ENCODE assay signal across 12 cellular contexts in the genomic region with DNA sequence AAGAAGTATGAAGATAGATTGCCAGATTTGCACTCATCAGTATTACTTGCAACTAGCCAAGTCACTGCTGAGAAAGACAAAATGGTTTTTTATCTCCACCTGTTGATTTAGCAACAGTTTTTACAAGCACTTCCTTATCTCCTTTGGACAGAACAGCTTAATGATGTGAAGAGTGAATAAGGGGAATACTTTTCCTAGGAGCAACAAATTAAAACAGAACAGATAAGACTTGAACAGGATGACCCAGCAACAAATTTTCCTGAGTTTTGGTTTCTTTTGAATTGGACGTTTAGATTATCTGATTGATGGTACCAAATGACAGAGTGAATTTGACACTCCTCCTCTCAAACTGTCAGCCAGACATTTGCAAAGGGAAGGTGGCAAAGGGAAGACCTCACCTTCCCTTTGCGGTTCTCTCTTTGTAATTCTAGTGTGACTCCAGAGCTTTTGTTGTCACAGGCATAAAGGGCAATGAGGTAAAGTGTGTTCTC.
DNase-seq lines count a peak whose midpoint lies in the region; ATAC-seq, FAIRE-seq and TF ChIP-seq lines count a peak whose summit lies in the region.
"Had no signal": no experiment of that assay in that cellular context is flagged by ENCODE, and none has a peak within 500 bp of the region (broad histone marks: within the 10 kb centered on the region; RNA-seq: fewer than 3 reads in every experiment).

No MANE protein-coding gene starts in this region.

- no peak for TF ChIP-seq POLR2A in IMR-90 (IDR thresholded peaks at IDR 0.05; ENCODE audit: low read depth, low read length)
- TF ChIP-seq POLR2A in K562 (conservative IDR thresholded peaks at IDR 0.05), result no peak

- no peaks in the 10 kb centered on the region for H3K27me3 Mint-ChIP-seq in nephron progenitor cell (ENCODE audit: low read depth, poor library complexity)

- H3K9me3 Mint-ChIP-seq in nephron progenitor cell, result no peaks in the 10 kb centered on the region

- no peak overlapping the region for H3K4me3 Mint-ChIP-seq in nephron progenitor cell

- peak overlapping the region; percentile 94; the same call in 1 of the 2 replicates for H2AK5ac ChIP-seq in IMR-90 (ENCODE audit: low read depth, low read length)

- H3K79me2 ChIP-seq in K562 (ENCODE audit: control insufficient read depth, insufficient read depth, low read length), result no peaks in the 10 kb centered on the region

- H4K20me1 ChIP-seq in IMR-90 (ENCODE audit: insufficient read depth, low read length) (no peaks in the 10 kb centered on the region), K562 (replicated peaks; ENCODE audit: control insufficient read depth, insufficient read depth, low read length) (peaks cover 10% of the 10 kb centered on the region)

- H3K18ac ChIP-seq in IMR-90 (ENCODE audit: low read depth, low read length), result peak overlapping the region; percentile 96

- FAIRE-seq in K562 (lab: Jason Lieb, UNC), result peak; percentile 91

- intact Hi-C loops in IMR-90 (cut with micrococcal nuclease) (no loop called here), K562 (cut with micrococcal nuclease) (loop anchor here (10.0 kb wide), 2 partner anchors 52 to 128 kb away; partner anchors contain the start of gene NLK)

- H2BK15ac ChIP-seq in IMR-90 (ENCODE audit: low read depth, low read length), result peak overlapping the region; percentile 70; the same call in 2 of the 3 replicates

- BruUV-seq in IMR-90 (replicated peaks; lab: Mats Ljungman, UMichigan), result TSS peak; percentile 18
- no TSS peak for BruUV-seq in K562 (replicated peaks; lab: Mats Ljungman, UMichigan)

- dilution Hi-C loops in IMR-90 (cut with HindIII; ENCODE audit: low sequenced_read_pairs, unreplicated experiment), result no loop called here

- peak overlapping the region; percentile 88 for H3K23ac ChIP-seq in IMR-90 (ENCODE audit: low read depth, low read length)

- peak overlapping the region; percentile 92 for H2BK5ac ChIP-seq in IMR-90 (ENCODE audit: low read depth, low read length, poor library complexity, severe bottlenecking)

- no peak overlapping the region for H2AK9ac ChIP-seq in IMR-90 (replicated peaks; ENCODE audit: low read depth, low read length, poor library complexity)

- H3K27ac ChIP-seq in IMR-90 (ENCODE audit: insufficient read depth, low read length), result peak overlapping the region; percentile 100
- H3K27ac ChIP-seq in K562 (ENCODE audit: extremely low read depth, low read depth, low read length), result peak overlapping the region; percentile 59
- H3K27ac ChIP-seq: esophagus muscularis mucosa, RWPE1 had no signal

- H3K9me1 ChIP-seq in IMR-90 (ENCODE audit: insufficient read depth, low read length) (no peaks in the 10 kb centered on the region; the same call in 1 of the 2 replicates), K562 (ENCODE audit: control insufficient read depth, insufficient read depth, low read length) (no peaks in the 10 kb centered on the region)

- H3K9me3 ChIP-seq in IMR-90 (ENCODE audit: control insufficient read depth, insufficient read depth, low read length) (no peaks in the 10 kb centered on the region), K562 (replicated peaks; ENCODE audit: control insufficient read depth, insufficient read depth, low read depth, low read length) (no peaks in the 10 kb centered on the region)
- H3K9me3 ChIP-seq: esophagus muscularis mucosa, sigmoid colon had no signal

- ATAC-seq in IMR-90 (ENCODE audit: low read depth) (peak; percentile 4; the same call in 1 of the 2 replicates), K562 (peak; percentile 86), HG03432 (IDR thresholded peaks at IDR 0.05; ENCODE audit: unreplicated experiment) (no peak)

- peak overlapping the region; percentile 97 for H2BK20ac ChIP-seq in IMR-90 (ENCODE audit: low read depth, low read length)

- POLR2A ChIA-PET in IMR-90 (lab: Charles Lee; ENCODE audit: unreplicated experiment) (no interaction called here), K562 (lab: Yijun Ruan, JAX) (interaction anchor here (0.8 to 1.4 kb wide), 3 partner anchors 10 to 17 kb away, joined by 4 to 8 read pairs (median 6); no protein-coding TSS in a partner anchor)

- peaks cover 28% of the 10 kb centered on the region for H3K4me1 Mint-ChIP-seq in nephron progenitor cell

- peaks cover 18% of the 10 kb centered on the region for H3K36me3 ChIP-seq in IMR-90 (ENCODE audit: control insufficient read depth, insufficient read depth, low read length)
- H3K36me3 ChIP-seq in K562 (ENCODE audit: control insufficient read depth, insufficient read depth, low read length), result peaks cover 25% of the 10 kb centered on the region

- H4K8ac ChIP-seq in IMR-90 (ENCODE audit: low read depth in 2 of 2, low read length in 2 of 2), result peak overlapping the region; percentile 33 to 91; a peak in 3 of 4 replicates

- H3K9ac ChIP-seq in IMR-90 (ENCODE audit: low read depth, low read length) (peak overlapping the region; percentile 66; the same call in 1 of the 2 replicates), K562 (ENCODE audit: insufficient read depth in 1 of 2, low read depth in 2 of 2, low read length in 2 of 2) (no peak overlapping the region)

- DNase-seq in Caki2 (ENCODE audit: low read depth) (peak; percentile 6), IMR-90 (no peak), K562 (ENCODE audit: extremely low read depth in 1 of 4, low spot score in 3 of 4) (peak; percentile 55 to 80 (median 72)), nephron progenitor cell (no peak), SIG-M5 (lab: John Stamatoyannopoulos, UW) (no peak), GM03348 (ENCODE audit: low spot score) (no peak)
- DNase-seq: activated naive CD4-positive, alpha-beta T cell treated with anti-CD3 and anti-CD28 coated beads, Interleukin-2, amount 50 U/mL, for 16 hours; cerebellar nuclear complex; sigmoid colon had no signal

- H4K91ac ChIP-seq in IMR-90 (ENCODE audit: insufficient read depth, low read depth, low read length), result peak overlapping the region; percentile 96

- in situ Hi-C loops in Caki2 (cut with HindIII; ENCODE audit: low pct_unique_long_range_greater_than_20kb, low sequenced_read_pairs) (no loop called here), IMR-90 (cut with MboI; ENCODE audit: low sequenced_read_pairs) (no loop called here), K562 (cut with MboI) (no loop called here)

- WGBS in IMR-90 (ENCODE audit: extremely low coverage in 2 of 2, insufficient read length in 1 of 2), 2 experiments, result no CpG with 5 or more reads among the region's 2 CpGs
- WGBS in K562 (ENCODE audit: insufficient coverage, low coverage, missing lambda C conversion rate), result 0% methylated on average over 2 of the region's 2 CpGs

- H3K56ac ChIP-seq in IMR-90 (ENCODE audit: extremely low read depth, insufficient read depth, low read length), result peak overlapping the region; percentile 85

- H3K27me3 ChIP-seq in IMR-90 (ENCODE audit: control insufficient read depth, insufficient read depth, low read length), result no peaks in the 10 kb centered on the region
- H3K27me3 ChIP-seq in K562 (ENCODE audit: control insufficient read depth in 2 of 2, insufficient read depth in 2 of 2, low read length in 2 of 2), result no peaks in the 10 kb centered on the region
- H3K27me3 ChIP-seq: esophagus muscularis mucosa, sigmoid colon had no signal

- peaks cover 8 to 37% of the 10 kb centered on the region in 2 experiments; a peak in 3 of 4 replicates for H3K79me1 ChIP-seq in IMR-90 (ENCODE audit: low read depth in 1 of 2, low read length in 2 of 2)

- H3K4me1 ChIP-seq in IMR-90 (ENCODE audit: control insufficient read depth, insufficient read depth, low read length) (peaks cover 18% of the 10 kb centered on the region), K562 (replicated peaks in 1 of 2; ENCODE audit: control insufficient read depth in 2 of 2, insufficient read depth in 2 of 2, low read length in 2 of 2) (peaks cover 8 to 30% of the 10 kb centered on the region in 2 experiments; a peak in 4 of 5 replicates)
- H3K4me1 ChIP-seq: esophagus muscularis mucosa had no signal

- H3K4me3 ChIP-seq in IMR-90 (ENCODE audit: insufficient read depth, low read depth, low read length) (no peak overlapping the region), K562 (no peak overlapping the region)
- H3K4me3 ChIP-seq: esophagus muscularis mucosa, sigmoid colon had no signal

- H2BK120ac ChIP-seq in IMR-90 (ENCODE audit: low read depth, low read length), result peak overlapping the region; percentile 93

- no peak overlapping the region for H2AFZ ChIP-seq in IMR-90 (replicated peaks; ENCODE audit: low read length, poor library complexity)
- H2AFZ ChIP-seq in K562 (ENCODE audit: low read depth, low read length), result no peak overlapping the region

- TF ChIP-seq RAD21 in IMR-90 (IDR thresholded peaks at IDR 0.05; ENCODE audit: low read length) (no peak), K562 (CRISPR knock-in tag; conservative IDR thresholded peaks at IDR 0.05 in 1 of 2, IDR thresholded peaks at IDR 0.05 in 1 of 2) (peak; percentile 4 to 20; a peak in 1 of 4 replicates)

- H3K14ac ChIP-seq in IMR-90 (replicated peaks; ENCODE audit: low read depth, low read length), result peak overlapping the region; percentile 93

- H4K5ac ChIP-seq in IMR-90 (ENCODE audit: low read depth, low read length), result peak overlapping the region; percentile 95

- H3K27ac Mint-ChIP-seq in nephron progenitor cell, result peak overlapping the region; percentile 53

- peaks cover 26% of the 10 kb centered on the region for H3K36me3 Mint-ChIP-seq in nephron progenitor cell (ENCODE audit: low read depth)

- H3K4me2 ChIP-seq in IMR-90 (ENCODE audit: low read depth, low read length) (peak overlapping the region; percentile 54; the same call in 1 of the 2 replicates), K562 (ENCODE audit: insufficient read depth, low read length) (peak overlapping the region; percentile 4; the same call in 1 of the 2 replicates)

- peak; percentile 100 for TF ChIP-seq EP300 in K562 (IDR thresholded peaks at IDR 0.05; ENCODE audit: low read length)

- CTCF ChIA-PET in IMR-90 (lab: Yijun Ruan, JAX), result no interaction called here
- CTCF ChIA-PET in K562 (lab: Yijun Ruan, JAX; ENCODE audit: low intra/inter-chr PET ratio), result no interaction called here

- TF ChIP-seq CTCF in IMR-90 (conservative IDR thresholded peaks at IDR 0.05; ENCODE audit: low read depth, low read length) (no peak), K562 (IDR thresholded peaks at IDR 0.05 in 2 of 3, conservative IDR thresholded peaks at IDR 0.05 in 1 of 3; ENCODE audit: insufficient read depth in 2 of 3, low read depth in 1 of 3, low read length in 3 of 3) (no peak), nephron progenitor cell (IDR thresholded peaks at IDR 0.05) (no peak)

- peak overlapping the region; percentile 93 for H3K4ac ChIP-seq in IMR-90 (ENCODE audit: low read depth, low read length)

TF ChIP-seq in IMR-90, 13 proteins besides CTCF, POLR2A, EP300 and RAD21 (continues in another document):
- TF ChIP-seq SMC3 (IDR thresholded peaks at IDR 0.05; ENCODE audit: low read depth, low read length) (no peak), CHD1 (IDR thresholded peaks at IDR 0.05; ENCODE audit: low read depth, low read length) (no peak)

Comparison
In these comparisons a context has a peak if more than half of its experiments do, and no peak if none do; other contexts are left out.
1. DNase-seq: peak in Caki2 (single experiment) and K562 (4 of 4); none in IMR-90 (single experiment), nephron progenitor cell (single experiment), SIG-M5 (single experiment) and GM03348 (single experiment).